In genomic region chr13:68063181-68063580, GRCh38 we compare ENCODE assay signal across 23 cellular contexts.
"Had no signal": no experiment of that assay in that cellular context is flagged by ENCODE, and none has a peak within 500 bp of the region (broad histone marks: within the 10 kb centered on the region; RNA-seq: fewer than 3 reads in every experiment).

No MANE protein-coding gene starts in this region.

- H3K36me3 ChIP-seq: esophagus muscularis mucosa, gastrocnemius medialis, heart right ventricle, left lung, lower lobe of right lung had no signal

- H3K9me3 ChIP-seq: esophagus muscularis mucosa, gastrocnemius medialis, heart right ventricle, lower lobe of right lung, mucosa of descending colon had no signal

- FAIRE-seq: colon, endothelial cell of umbilical vein, islet of Langerhans, keratinocyte had no signal

- H3K4me1 ChIP-seq: esophagus muscularis mucosa, foreskin keratinocyte, gastrocnemius medialis, heart right ventricle, left lung, lower lobe of right lung had no signal

- H3K27ac ChIP-seq: coronary artery, dorsolateral prefrontal cortex, esophagus muscularis mucosa, foreskin keratinocyte, gastrocnemius medialis, heart right ventricle, left lung, lower lobe of right lung had no signal

- H3K4me3 ChIP-seq: coronary artery, dorsolateral prefrontal cortex, esophagus muscularis mucosa, gastrocnemius medialis, heart right ventricle, left lung, lower lobe of right lung, mucosa of descending colon had no signal

- H3K27me3 ChIP-seq: esophagus muscularis mucosa, foreskin keratinocyte, gastrocnemius medialis, heart right ventricle, left lung had no signal

- DNase-seq: dermis blood vessel endothelial cell; dorsolateral prefrontal cortex; effector CD4-positive, alpha-beta T cell; effector memory CD4-positive, alpha-beta T cell; foreskin keratinocyte; gastrocnemius medialis; glutamatergic neuron; head of caudate nucleus; heart right ventricle; hippocampal formation; left cardiac atrium; left lung; left ventricle myocardium superior; lower lobe of right lung; mesenchymal stem cell; mucosa of descending colon; naive B cell had no signal
